Comparison of ENCODE assay signal across 1 cellular context in genomic region chr1:155012052-155012546, GRCh38.
TF ChIP-seq lines count a peak whose summit lies in the region.

No MANE protein-coding gene starts in this region.

TF ChIP-seq in K562, 482 proteins besides CTCF, POLR2A, EP300 and RAD21 (continues in another document):
- no peak for TF ChIP-seq BRD4 (IDR thresholded peaks at IDR 0.05)
- TF ChIP-seq CXXC5 (CRISPR knock-in tag; IDR thresholded peaks at IDR 0.05), result no peak
- no peak for TF ChIP-seq SP1 (CRISPR knock-in tag; IDR thresholded peaks at IDR 0.05)
- peak; percentile 48 for TF ChIP-seq USF2 (CRISPR knock-in tag; IDR thresholded peaks at IDR 0.05)
- TF ChIP-seq HCFC1 (IDR thresholded peaks at IDR 0.05; ENCODE audit: low read depth, low read length), result no peak
- no peak for TF ChIP-seq ZHX1 (conservative IDR thresholded peaks at IDR 0.05; ENCODE audit: low read length)
- no peak for TF ChIP-seq ZFP1 (CRISPR knock-in tag; IDR thresholded peaks at IDR 0.05)
- TF ChIP-seq BHLHE40 (IDR thresholded peaks at IDR 0.05; ENCODE audit: low read length), result peak; percentile 50; the same call in 1 of the 2 replicates
- 0 out of 2 replicates have a peak, but pooled peaks have one; percentile 32 for TF ChIP-seq ZNF740 (CRISPR knock-in tag; IDR thresholded peaks at IDR 0.05)
- TF ChIP-seq ZNF740 (tag; IDR thresholded peaks at IDR 0.05), result no peak
- TF ChIP-seq MTA1 (IDR thresholded peaks at IDR 0.05; ENCODE audit: borderline replicate concordance), result no peak
- TF ChIP-seq CEBPB (tag; IDR thresholded peaks at IDR 0.05), result peak; percentile 50
- no peak for TF ChIP-seq MYNN (IDR thresholded peaks at IDR 0.05)
- no peak for TF ChIP-seq MYNN (CRISPR knock-in tag; IDR thresholded peaks at IDR 0.05)
- peak; percentile 79 for TF ChIP-seq ZNF444 (CRISPR knock-in tag; IDR thresholded peaks at IDR 0.05)
- no peak for TF ChIP-seq ETS2 (tag; IDR thresholded peaks at IDR 0.05; ENCODE audit: borderline replicate concordance, poor library complexity, severe bottlenecking)
- TF ChIP-seq, protein P1, sequence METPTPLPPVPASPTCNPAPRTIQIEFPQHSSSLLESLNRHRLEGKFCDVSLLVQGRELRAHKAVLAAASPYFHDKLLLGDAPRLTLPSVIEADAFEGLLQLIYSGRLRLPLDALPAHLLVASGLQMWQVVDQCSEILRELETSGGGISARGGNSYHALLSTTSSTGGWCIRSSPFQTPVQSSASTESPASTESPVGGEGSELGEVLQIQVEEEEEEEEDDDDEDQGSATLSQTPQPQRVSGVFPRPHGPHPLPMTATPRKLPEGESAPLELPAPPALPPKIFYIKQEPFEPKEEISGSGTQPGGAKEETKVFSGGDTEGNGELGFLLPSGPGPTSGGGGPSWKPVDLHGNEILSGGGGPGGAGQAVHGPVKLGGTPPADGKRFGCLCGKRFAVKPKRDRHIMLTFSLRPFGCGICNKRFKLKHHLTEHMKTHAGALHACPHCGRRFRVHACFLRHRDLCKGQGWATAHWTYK (CRISPR knock-in tag; IDR thresholded peaks at IDR 0.05), result no peak
- TF ChIP-seq, protein P2, sequence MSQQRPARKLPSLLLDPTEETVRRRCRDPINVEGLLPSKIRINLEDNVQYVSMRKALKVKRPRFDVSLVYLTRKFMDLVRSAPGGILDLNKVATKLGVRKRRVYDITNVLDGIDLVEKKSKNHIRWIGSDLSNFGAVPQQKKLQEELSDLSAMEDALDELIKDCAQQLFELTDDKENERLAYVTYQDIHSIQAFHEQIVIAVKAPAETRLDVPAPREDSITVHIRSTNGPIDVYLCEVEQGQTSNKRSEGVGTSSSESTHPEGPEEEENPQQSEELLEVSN (IDR thresholded peaks at IDR 0.05; ENCODE audit: borderline replicate concordance in 1 of 2, extremely low read depth in 1 of 2, insufficient read depth in 1 of 2, insufficient read length in 1 of 2, low read depth in 1 of 2, low read length in 1 of 2, poor library complexity in 1 of 2, severe bottlenecking in 1 of 2), result peak in 1 of 2 experiments; percentile 37
- TF ChIP-seq, protein P3, sequence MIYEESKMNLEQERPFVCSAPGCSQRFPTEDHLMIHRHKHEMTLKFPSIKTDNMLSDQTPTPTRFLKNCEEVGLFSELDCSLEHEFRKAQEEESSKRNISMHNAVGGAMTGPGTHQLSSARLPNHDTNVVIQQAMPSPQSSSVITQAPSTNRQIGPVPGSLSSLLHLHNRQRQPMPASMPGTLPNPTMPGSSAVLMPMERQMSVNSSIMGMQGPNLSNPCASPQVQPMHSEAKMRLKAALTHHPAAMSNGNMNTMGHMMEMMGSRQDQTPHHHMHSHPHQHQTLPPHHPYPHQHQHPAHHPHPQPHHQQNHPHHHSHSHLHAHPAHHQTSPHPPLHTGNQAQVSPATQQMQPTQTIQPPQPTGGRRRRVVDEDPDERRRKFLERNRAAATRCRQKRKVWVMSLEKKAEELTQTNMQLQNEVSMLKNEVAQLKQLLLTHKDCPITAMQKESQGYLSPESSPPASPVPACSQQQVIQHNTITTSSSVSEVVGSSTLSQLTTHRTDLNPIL (CRISPR knock-in tag; IDR thresholded peaks at IDR 0.05), result no peak
- TF ChIP-seq RBM22 (IDR thresholded peaks at IDR 0.05; ENCODE audit: low read depth, low read length, poor library complexity, severe bottlenecking), result no peak
- no peak for TF ChIP-seq PML (IDR thresholded peaks at IDR 0.05; ENCODE audit: low read length)
- no peak for TF ChIP-seq CHD7 (IDR thresholded peaks at IDR 0.05; ENCODE audit: low read depth, low read length)
- no peak for TF ChIP-seq KLF6 (CRISPR knock-in tag; IDR thresholded peaks at IDR 0.05; ENCODE audit: borderline replicate concordance)
- no peak for TF ChIP-seq CEBPG (CRISPR knock-in tag; IDR thresholded peaks at IDR 0.05)
- peak in 1 of 2 experiments; percentile 45; a peak in 2 of 4 replicates for TF ChIP-seq CEBPG (tag; conservative IDR thresholded peaks at IDR 0.05 in 1 of 2, IDR thresholded peaks at IDR 0.05 in 1 of 2)
- TF ChIP-seq RFX1 (IDR thresholded peaks at IDR 0.05), result peak; percentile 88
- no peak for TF ChIP-seq NCOA2 (IDR thresholded peaks at IDR 0.05; ENCODE audit: partially characterized antibody in 2 of 2)
- peak in 1 of 2 experiments; percentile 49; a peak in 1 of 4 replicates for TF ChIP-seq KDM1A (IDR thresholded peaks at IDR 0.05)
- TF ChIP-seq VEZF1 (CRISPR knock-in tag; IDR thresholded peaks at IDR 0.05), result peak; percentile 25; the same call in 1 of the 2 replicates
- TF ChIP-seq MEF2D (tag; conservative IDR thresholded peaks at IDR 0.05; ENCODE audit: low read depth), result no peak
- no peak for TF ChIP-seq ZNF408 (CRISPR knock-in tag; IDR thresholded peaks at IDR 0.05; ENCODE audit: low read depth)
- TF ChIP-seq, protein P4, sequence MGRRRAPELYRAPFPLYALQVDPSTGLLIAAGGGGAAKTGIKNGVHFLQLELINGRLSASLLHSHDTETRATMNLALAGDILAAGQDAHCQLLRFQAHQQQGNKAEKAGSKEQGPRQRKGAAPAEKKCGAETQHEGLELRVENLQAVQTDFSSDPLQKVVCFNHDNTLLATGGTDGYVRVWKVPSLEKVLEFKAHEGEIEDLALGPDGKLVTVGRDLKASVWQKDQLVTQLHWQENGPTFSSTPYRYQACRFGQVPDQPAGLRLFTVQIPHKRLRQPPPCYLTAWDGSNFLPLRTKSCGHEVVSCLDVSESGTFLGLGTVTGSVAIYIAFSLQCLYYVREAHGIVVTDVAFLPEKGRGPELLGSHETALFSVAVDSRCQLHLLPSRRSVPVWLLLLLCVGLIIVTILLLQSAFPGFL (CRISPR knock-in tag; IDR thresholded peaks at IDR 0.05), result no peak
- peak; percentile 46 for TF ChIP-seq SP2 (IDR thresholded peaks at IDR 0.05; ENCODE audit: extremely low read depth, low read depth, low read length, poor library complexity, severe bottlenecking)
- no peak for TF ChIP-seq NCOA4 (IDR thresholded peaks at IDR 0.05; ENCODE audit: partially characterized antibody)
- TF ChIP-seq RAD51 (IDR thresholded peaks at IDR 0.05; ENCODE audit: borderline replicate concordance, low read depth), result 0 out of 2 replicates have a peak, but pooled peaks have one; percentile 29
- no peak for TF ChIP-seq HMG20B (CRISPR knock-in tag; IDR thresholded peaks at IDR 0.05)
- no peak for TF ChIP-seq SMAD2 (IDR thresholded peaks at IDR 0.05; ENCODE audit: low read depth, low read length)
- TF ChIP-seq CREM (IDR thresholded peaks at IDR 0.05; ENCODE audit: low read depth), result peak; percentile 26; the same call in 1 of the 2 replicates
